In the genomic region with DNA sequence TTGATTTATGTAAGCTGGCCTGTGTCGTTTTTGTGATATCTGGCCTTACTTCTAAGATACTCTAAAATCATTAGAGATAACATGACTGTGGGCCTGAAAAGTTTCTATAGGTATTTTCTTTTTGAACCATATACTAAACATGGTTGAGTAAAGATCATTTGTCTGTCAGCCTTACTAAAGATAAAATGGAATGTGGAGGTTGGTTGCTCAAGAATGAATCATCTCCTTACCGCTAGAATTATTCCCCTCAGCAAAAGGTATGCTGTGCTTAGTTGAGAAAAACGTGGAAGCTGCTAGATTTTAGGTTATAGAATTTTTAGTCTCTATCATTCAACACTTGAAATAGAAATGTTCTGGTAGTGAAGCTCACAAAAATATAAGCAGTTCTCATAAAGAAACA, we compare ENCODE assay signal across 12 cellular contexts.
A peak's percentile ranks its signal among the peaks of the same experiment; 100 is the strongest.
DNase-seq lines count a peak whose midpoint lies in the region; ATAC-seq and TF ChIP-seq lines count a peak whose summit lies in the region.
"Had no signal": no experiment of that assay in that cellular context is flagged by ENCODE, and none has a peak within 500 bp of the region (broad histone marks: within the 10 kb centered on the region; RNA-seq: fewer than 3 reads in every experiment).

No MANE protein-coding gene starts in this region.

- H3K36me3 ChIP-seq in heart right ventricle: no peaks in the 10 kb centered on the region
- no peaks in the 10 kb centered on the region for H3K36me3 ChIP-seq in uterus
- H3K36me3 ChIP-seq in CD8-positive, alpha-beta T cell (ENCODE audit: insufficient read depth, low read length): no peaks in the 10 kb centered on the region
- H3K36me3 ChIP-seq: SJSA1 had no signal

- peaks cover 0 to 34% (median 23%) of the 10 kb centered on the region in 9 donors for H3K4me1 ChIP-seq in heart right ventricle
- H3K4me1 ChIP-seq in uterus: peaks cover 0 to 8% of the 10 kb centered on the region in 2 donors
- H3K4me1 ChIP-seq in CD8-positive, alpha-beta T cell (ENCODE audit: insufficient read depth, low read length): no peaks in the 10 kb centered on the region
- H3K4me1 ChIP-seq: SJSA1 had no signal

- no peak overlapping the region for H3K27ac Mint-ChIP-seq in CD8-positive, alpha-beta T cell
- H3K27ac Mint-ChIP-seq: activated CD4-positive, alpha-beta T cell treated with anti-CD3 and anti-CD28 coated beads for 36 hours had no signal

- H3K4me1 Mint-ChIP-seq in CD8-positive, alpha-beta T cell (ENCODE audit: low read depth): no peaks in the 10 kb centered on the region

- intact Hi-C loops in heart right ventricle (cut with DNase I) (loop anchor here in 4 of 10 donors (5.0 to 10.0 kb wide), 4 partner anchors 48 to 531 kb away; no protein-coding TSS in a partner anchor), Right ventricle myocardium inferior (cut with DNase I) (loop anchor here (5.0 to 10.0 kb wide), 5 partner anchors 36 to 531 kb away; no protein-coding TSS in a partner anchor), uterus (cut with DNase I; ENCODE audit: low total_unique reads) (no loop called here)
- intact Hi-C loops in CD8-positive, alpha-beta T cell (cut with DNase I, micrococcal nuclease): no loop called here

- DNase-seq in heart right ventricle (no peak), Right ventricle myocardium inferior (ENCODE audit: missing footprints) (no peak), amniotic epithelial cell (ENCODE audit: low read depth) (peak; percentile 93), glomerular visceral epithelial cell (ENCODE audit: extremely low spot score) (peak; percentile 38), uterus (no peak), CD1c-positive myeloid dendritic cell (ENCODE audit: extremely low spot score) (no peak)
- no peak for DNase-seq in CD8-positive, alpha-beta T cell
- DNase-seq: activated CD4-positive, alpha-beta T cell treated with anti-CD3 and anti-CD28 coated beads for 36 hours; activated gamma-delta T cell treated with Interleukin-2 at 50 U/mL for 16 hours; stimulated activated CD4-positive, alpha-beta T cell treated with anti-CD3 and anti-CD28 coated beads, Interleukin-15, amount 100 ng/mL, for 24 hours had no signal

- H3K9me3 Mint-ChIP-seq in CD8-positive, alpha-beta T cell: no peaks in the 10 kb centered on the region

- WGBS in heart right ventricle, 2 donors: 19 to 30% methylated on average over 3 of the region's 3 CpGs

- H3K4me3 ChIP-seq in heart right ventricle (peak overlapping the region in 1 of 10 donors; percentile 18), uterus (no peak overlapping the region)
- no peak overlapping the region for H3K4me3 ChIP-seq in CD8-positive, alpha-beta T cell (ENCODE audit: low read depth, low read length)
- H3K4me3 ChIP-seq: SJSA1 had no signal

- POLR2A ChIA-PET in CD8-positive, alpha-beta T cell (lab: Charles Lee): no interaction called here

- H3K27ac ChIP-seq in heart right ventricle (peak overlapping the region; percentile 73 to 92 (median 86)), uterus (peak overlapping the region; percentile 68 to 87)
- no peak overlapping the region for H3K27ac ChIP-seq in CD8-positive, alpha-beta T cell (ENCODE audit: low read depth, low read length)
- H3K27ac ChIP-seq: SJSA1 had no signal

- H3K9me3 ChIP-seq in heart right ventricle (peaks cover 0 to 23% (median 7%) of the 10 kb centered on the region in 11 donors), uterus (no peaks in the 10 kb centered on the region)
- no peaks in the 10 kb centered on the region for H3K9me3 ChIP-seq in CD8-positive, alpha-beta T cell (ENCODE audit: low read length)
- H3K9me3 ChIP-seq: SJSA1 had no signal

- TF ChIP-seq CTCF in heart right ventricle (IDR thresholded peaks at IDR 0.05): no peak
- no peak for TF ChIP-seq CTCF in uterus (IDR thresholded peaks at IDR 0.05)
- no peak for TF ChIP-seq CTCF in CD8-positive, alpha-beta T cell (IDR thresholded peaks at IDR 0.05)

- no peaks in the 10 kb centered on the region for H3K36me3 Mint-ChIP-seq in CD8-positive, alpha-beta T cell

- CTCF ChIA-PET in CD8-positive, alpha-beta T cell (lab: Charles Lee): no interaction called here

- ATAC-seq in heart right ventricle (no peak), Right ventricle myocardium inferior (no peak), HG02852 (IDR thresholded peaks at IDR 0.05; ENCODE audit: unreplicated experiment) (no peak)
- no peak for ATAC-seq in CD8-positive, alpha-beta T cell
- ATAC-seq: activated CD4-positive, alpha-beta T cell treated with anti-CD3 and anti-CD28 coated beads for 36 hours had no signal

- no peak overlapping the region for H3K4me3 Mint-ChIP-seq in CD8-positive, alpha-beta T cell
- H3K4me3 Mint-ChIP-seq: activated CD4-positive, alpha-beta T cell treated with anti-CD3 and anti-CD28 coated beads for 36 hours had no signal

- H3K27me3 ChIP-seq in heart right ventricle: no peaks in the 10 kb centered on the region
- no peaks in the 10 kb centered on the region for H3K27me3 ChIP-seq in uterus
- H3K27me3 ChIP-seq in CD8-positive, alpha-beta T cell (ENCODE audit: insufficient read depth, low read length): no peaks in the 10 kb centered on the region
- H3K27me3 ChIP-seq: SJSA1 had no signal

- no peak for TF ChIP-seq POLR2A in uterus (IDR thresholded peaks at IDR 0.05)

- H3K27me3 Mint-ChIP-seq in CD8-positive, alpha-beta T cell (ENCODE audit: low read depth): no peaks in the 10 kb centered on the region
- H3K27me3 Mint-ChIP-seq: activated CD4-positive, alpha-beta T cell treated with anti-CD3 and anti-CD28 coated beads for 36 hours had no signal

Comparison
In these comparisons a context has a peak if more than half of its experiments do, and no peak if none do; other contexts are left out.
1. DNase-seq: peak in amniotic epithelial cell (single experiment) and glomerular visceral epithelial cell (single experiment); none in heart right ventricle (0 of 2), Right ventricle myocardium inferior (single experiment), uterus (0 of 2), CD8-positive, alpha-beta T cell (0 of 7) and CD1c-positive myeloid dendritic cell (single experiment).